Comparison of ENCODE assay signal across 8 cellular contexts in the genomic region with DNA sequence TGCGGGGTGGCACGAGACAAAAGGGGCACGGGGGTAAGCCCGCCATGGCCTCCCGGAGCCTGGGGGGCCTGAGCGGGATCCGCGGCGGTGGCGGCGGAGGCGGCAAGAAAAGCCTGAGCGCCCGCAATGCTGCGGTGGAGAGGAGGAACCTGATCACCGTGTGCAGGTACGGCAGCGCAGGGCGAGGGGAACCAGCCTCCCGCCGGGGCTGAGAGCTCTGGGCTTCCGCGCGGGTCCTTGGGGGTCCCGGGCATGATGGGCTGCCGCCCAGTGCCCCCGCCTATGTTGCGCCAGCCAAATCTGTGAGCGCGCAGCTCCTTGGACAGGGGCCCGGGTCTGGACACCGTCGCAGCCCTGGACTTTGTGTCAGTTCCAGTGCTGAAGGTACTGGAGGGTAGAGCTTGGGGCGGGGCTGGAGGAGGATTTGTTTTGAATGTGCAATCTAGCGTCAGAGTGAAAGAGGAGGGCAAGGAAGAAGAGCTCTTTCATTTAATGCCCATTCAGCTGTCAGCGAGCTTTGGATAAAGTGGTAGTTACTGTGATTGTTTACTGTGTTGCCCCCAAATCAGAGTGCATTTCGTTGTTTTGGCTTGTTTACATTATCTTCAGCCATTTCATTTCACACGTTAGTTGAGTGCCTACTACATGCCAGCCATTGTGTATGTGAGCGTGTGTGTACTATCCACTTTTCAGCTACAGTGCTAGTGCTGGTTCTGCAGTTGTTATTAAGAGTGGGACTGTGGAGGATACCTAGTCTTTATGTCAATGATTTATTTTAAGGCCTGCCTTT. TPM values are rescaled to one million over a fixed set of nuclear protein-coding genes. Genes with fewer than 3 reads are reported as not detected.
A peak's percentile ranks its signal among the peaks of the same experiment; 100 is the strongest.
DNase-seq lines count a peak whose midpoint lies in the region; ATAC-seq and TF ChIP-seq lines count a peak whose summit lies in the region.

No MANE protein-coding gene starts in this region.

- H3K27me3 Mint-ChIP-seq in activated CD8-positive, alpha-beta memory T cell treated with anti-CD3 and anti-CD28 coated beads, Interleukin-2, amount 10 ng/mL, durations not matched to agents 7 days and 5 days: peaks cover 18% of the 10 kb centered on the region
- H3K27me3 Mint-ChIP-seq in stimulated activated naive CD8-positive, alpha-beta T cell treated with anti-CD3 and anti-CD28 coated beads, Interleukin-15, amount 100 ng/mL, for 72 hours: peaks cover 8% of the 10 kb centered on the region

- CTCF ChIA-PET in activated CD8-positive, alpha-beta memory T cell treated with anti-CD3 and anti-CD28 coated beads, Interleukin-2, amount 10 ng/mL, durations not matched to agents 7 days and 5 days (lab: Charles Lee): interaction anchor here (0.6 to 1.2 kb wide), 2 partner anchors 28 to 64 kb away, joined by 3 read pairs; a partner anchor contains a TSS

- no peak overlapping the region for H3K27ac Mint-ChIP-seq in activated CD8-positive, alpha-beta memory T cell treated with anti-CD3 and anti-CD28 coated beads, Interleukin-2, amount 10 ng/mL, durations not matched to agents 7 days and 5 days
- peak overlapping the region in 1 of 2 donors; percentile 54 for H3K27ac Mint-ChIP-seq in stimulated activated naive CD8-positive, alpha-beta T cell treated with anti-CD3 and anti-CD28 coated beads, Interleukin-15, amount 100 ng/mL, for 72 hours

- TF ChIP-seq CTCF in epithelial cell of esophagus (IDR thresholded peaks at IDR 0.05; ENCODE audit: insufficient read depth, low read depth, low read length, missing control alignments): no peak

- DNase-seq in GM03348 (ENCODE audit: low spot score) (peak; percentile 16), NCI-H1105 treated with DMSO at 0.1 percent for 48 hours (lab: John Stamatoyannopoulos, UW) (peak; percentile 20), epithelial cell of esophagus (ENCODE audit: low read depth) (peak; percentile 57), midbrain (lab: John Stamatoyannopoulos, UW) (peak; percentile 2), NCI-H1694 (lab: John Stamatoyannopoulos, UW) (no peak)
- DNase-seq in activated CD8-positive, alpha-beta memory T cell treated with anti-CD3 and anti-CD28 coated beads, Interleukin-2, amount 10 ng/mL, durations not matched to agents 7 days and 5 days: peak; percentile 50
- DNase-seq in stimulated activated naive CD8-positive, alpha-beta T cell treated with anti-CD3 and anti-CD28 coated beads, Interleukin-15, amount 100 ng/mL, for 72 hours: peak; percentile 26 to 48

- H3K4me3 Mint-ChIP-seq in activated CD8-positive, alpha-beta memory T cell treated with anti-CD3 and anti-CD28 coated beads, Interleukin-2, amount 10 ng/mL, durations not matched to agents 7 days and 5 days: peak overlapping the region; percentile 74
- H3K4me3 Mint-ChIP-seq in stimulated activated naive CD8-positive, alpha-beta T cell treated with anti-CD3 and anti-CD28 coated beads, Interleukin-15, amount 100 ng/mL, for 72 hours: peak overlapping the region; percentile 80 to 83

- peak; percentile 4 for ATAC-seq in activated CD8-positive, alpha-beta memory T cell treated with anti-CD3 and anti-CD28 coated beads, Interleukin-2, amount 10 ng/mL, durations not matched to agents 7 days and 5 days
- ATAC-seq in stimulated activated naive CD8-positive, alpha-beta T cell treated with anti-CD3 and anti-CD28 coated beads, Interleukin-15, amount 100 ng/mL, for 72 hours: peak; percentile 47
- ATAC-seq in GM21381 (IDR thresholded peaks at IDR 0.05; ENCODE audit: unreplicated experiment): no peak

- peaks cover 11% of the 10 kb centered on the region for H3K4me1 Mint-ChIP-seq in activated CD8-positive, alpha-beta memory T cell treated with anti-CD3 and anti-CD28 coated beads, Interleukin-2, amount 10 ng/mL, durations not matched to agents 7 days and 5 days
- peaks cover 12% of the 10 kb centered on the region for H3K4me1 Mint-ChIP-seq in stimulated activated naive CD8-positive, alpha-beta T cell treated with anti-CD3 and anti-CD28 coated beads, Interleukin-15, amount 100 ng/mL, for 72 hours

- H3K4me3 ChIP-seq in epithelial cell of esophagus (ENCODE audit: low read length): peak overlapping the region; percentile 53

- H3K9me3 Mint-ChIP-seq in activated CD8-positive, alpha-beta memory T cell treated with anti-CD3 and anti-CD28 coated beads, Interleukin-2, amount 10 ng/mL, durations not matched to agents 7 days and 5 days (ENCODE audit: low read depth): no peaks in the 10 kb centered on the region
- no peaks in the 10 kb centered on the region for H3K9me3 Mint-ChIP-seq in stimulated activated naive CD8-positive, alpha-beta T cell treated with anti-CD3 and anti-CD28 coated beads, Interleukin-15, amount 100 ng/mL, for 72 hours

- H3K36me3 Mint-ChIP-seq in activated CD8-positive, alpha-beta memory T cell treated with anti-CD3 and anti-CD28 coated beads, Interleukin-2, amount 10 ng/mL, durations not matched to agents 7 days and 5 days: no peaks in the 10 kb centered on the region

RNA-seq across cellular contexts. Expression of a gene that starts 0.8 kb away (rescaled TPM):
- total RNA-seq in activated CD8-positive, alpha-beta memory T cell treated with anti-CD3 and anti-CD28 coated beads, Interleukin-2, amount 10 ng/mL, durations not matched to agents 7 days and 5 days: under 1 TPM in 1 of 2 experiments, not detected in 1; 0.19 TPM

RNA-seq across cellular contexts. Expression of a gene that starts 28.3 kb away (rescaled TPM):
- 10 to 100 TPM; 15.1 to 15.7 TPM for total RNA-seq in activated CD8-positive, alpha-beta memory T cell treated with anti-CD3 and anti-CD28 coated beads, Interleukin-2, amount 10 ng/mL, durations not matched to agents 7 days and 5 days
